ENCODE assay signal across 8 cellular contexts in the genomic region with DNA sequence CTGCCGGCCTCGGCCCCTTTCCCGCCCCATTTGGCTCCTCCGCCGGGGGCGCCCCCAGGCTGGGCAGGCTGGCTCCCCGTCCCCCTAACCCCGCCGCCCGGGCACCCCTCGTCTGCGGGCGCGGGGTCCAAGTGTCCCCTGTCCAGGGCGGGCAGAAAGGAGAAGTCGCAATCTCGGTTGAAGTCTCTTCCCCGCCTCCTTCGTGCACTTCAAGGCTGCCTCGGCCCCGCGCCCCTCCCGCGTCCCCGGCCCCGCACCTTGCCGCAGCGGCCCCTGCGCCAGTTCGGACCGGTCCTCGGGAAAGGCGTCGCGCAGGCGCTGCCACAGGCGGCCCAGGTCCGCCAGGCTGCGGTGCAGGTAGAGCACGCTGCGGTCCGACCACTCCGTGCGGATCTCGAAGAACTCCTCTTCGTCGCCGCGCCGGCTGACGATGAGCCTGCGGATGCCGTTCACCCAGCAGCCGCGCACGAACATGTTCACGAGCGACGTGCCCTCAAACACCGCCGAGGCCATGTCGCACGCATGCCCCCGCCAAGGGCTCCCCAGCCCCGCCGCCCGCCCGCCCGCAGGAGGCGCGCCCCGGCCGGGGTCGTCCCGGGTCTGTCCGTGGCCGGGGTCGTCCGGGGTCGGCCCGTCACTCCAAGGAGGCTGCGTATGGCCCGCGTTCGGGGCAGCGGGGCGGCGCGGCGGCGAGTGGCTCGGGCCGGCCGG. TPM values are rescaled to one million over a fixed set of nuclear protein-coding genes. Genes with fewer than 3 reads are reported as not detected.
DNase-seq lines count a peak whose midpoint lies in the region; ATAC-seq and TF ChIP-seq lines count a peak whose summit lies in the region.

A gene with protein sequence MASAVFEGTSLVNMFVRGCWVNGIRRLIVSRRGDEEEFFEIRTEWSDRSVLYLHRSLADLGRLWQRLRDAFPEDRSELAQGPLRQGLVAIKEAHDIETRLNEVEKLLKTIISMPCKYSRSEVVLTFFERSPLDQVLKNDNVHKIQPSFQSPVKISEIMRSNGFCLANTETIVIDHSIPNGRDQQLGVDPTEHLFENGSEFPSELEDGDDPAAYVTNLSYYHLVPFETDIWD (minus strand): TSS at position 695 of the 711 bp plus-strand sequence. CDS start 182 bp downstream, at position 513.

- H3K36me3 ChIP-seq in GM23338 (ENCODE audit: insufficient read depth) (no peaks in the 10 kb centered on the region), right lobe of liver (no peaks in the 10 kb centered on the region)

- peaks cover 30% of the 10 kb centered on the region for H3K4me1 Mint-ChIP-seq in GM23338
- H3K4me1 Mint-ChIP-seq in stimulated activated naive CD8-positive, alpha-beta T cell treated with anti-CD3 and anti-CD28 coated beads, Interleukin-15, Interleukin-2, amounts not matched to agents 100 ng/mL and 50 ng/mL, for 24 hours (ENCODE audit: low read depth), result peaks cover 8% of the 10 kb centered on the region

- H3K27ac ChIP-seq in GM23338 (ENCODE audit: low read depth), result no peak within 1 kb of the TSS
- H3K27ac ChIP-seq in right lobe of liver, result peak within 1 kb of the TSS; percentile 99 to 100 (median 99)

- H4K20me1 ChIP-seq in GM23338 (replicated peaks; ENCODE audit: insufficient read depth), result no peaks in the 10 kb centered on the region

- peak within 1 kb of the TSS; percentile 93 for H3K4me2 ChIP-seq in GM23338

- H3K9me3 ChIP-seq in right lobe of liver, result no peaks in the 10 kb centered on the region

- DNase-seq in Daoy (ENCODE audit: low read depth), result peak; percentile 50
- peak; percentile 61 for DNase-seq in GM23338 (ENCODE audit: low spot score)
- DNase-seq in RPMI8226, result peak; percentile 64
- DNase-seq in cerebellum (ENCODE audit: low spot score), result no peak
- DNase-seq in right lobe of liver, result peak in 1 of 3 donors; percentile 68
- no peak for DNase-seq in NAMALWA (ENCODE audit: low spot score)

- no peaks in the 10 kb centered on the region for H3K36me3 Mint-ChIP-seq in GM23338 (ENCODE audit: low read depth)
- no peaks in the 10 kb centered on the region for H3K36me3 Mint-ChIP-seq in stimulated activated naive CD8-positive, alpha-beta T cell treated with anti-CD3 and anti-CD28 coated beads, Interleukin-15, Interleukin-2, amounts not matched to agents 100 ng/mL and 50 ng/mL, for 24 hours (ENCODE audit: low read depth)

- WGBS in right lobe of liver (ENCODE audit: insufficient coverage, low coverage, low lambda C conversion rate, missing lambda C conversion rate), result no CpG with 5 or more reads among the region's 94 CpGs

- peaks cover 7% of the 10 kb centered on the region for H3F3A ChIP-seq in GM23338 (replicated peaks; ENCODE audit: low read depth)

- peaks cover 15% of the 10 kb centered on the region for H3K4me1 ChIP-seq in GM23338 (ENCODE audit: insufficient read depth)
- peaks cover 0 to 34% (median 10%) of the 10 kb centered on the region in 4 donors for H3K4me1 ChIP-seq in right lobe of liver

- H3K9me3 Mint-ChIP-seq in GM23338, result no peaks in the 10 kb centered on the region
- H3K9me3 Mint-ChIP-seq in stimulated activated naive CD8-positive, alpha-beta T cell treated with anti-CD3 and anti-CD28 coated beads, Interleukin-15, Interleukin-2, amounts not matched to agents 100 ng/mL and 50 ng/mL, for 24 hours, result no peaks in the 10 kb centered on the region

- H3K79me2 ChIP-seq in GM23338 (replicated peaks; ENCODE audit: insufficient read depth), result no peaks in the 10 kb centered on the region

- H3K4me3 Mint-ChIP-seq in GM23338, result peak within 1 kb of the TSS; percentile 71
- H3K4me3 Mint-ChIP-seq in stimulated activated naive CD8-positive, alpha-beta T cell treated with anti-CD3 and anti-CD28 coated beads, Interleukin-15, Interleukin-2, amounts not matched to agents 100 ng/mL and 50 ng/mL, for 24 hours, result peak within 1 kb of the TSS; percentile 53

- peaks cover 52% of the 10 kb centered on the region for H3K27me3 Mint-ChIP-seq in GM23338 (ENCODE audit: insufficient read depth, low read depth, poor library complexity)
- peaks cover 40% of the 10 kb centered on the region for H3K27me3 Mint-ChIP-seq in stimulated activated naive CD8-positive, alpha-beta T cell treated with anti-CD3 and anti-CD28 coated beads, Interleukin-15, Interleukin-2, amounts not matched to agents 100 ng/mL and 50 ng/mL, for 24 hours

- TF ChIP-seq POLR2A in right lobe of liver (IDR thresholded peaks at IDR 0.05), result no peak

- H3K27me3 ChIP-seq in GM23338 (ENCODE audit: insufficient read depth), result peaks cover 73% of the 10 kb centered on the region
- no peaks in the 10 kb centered on the region for H3K27me3 ChIP-seq in right lobe of liver

- H2AFZ ChIP-seq in GM23338, result peak within 1 kb of the TSS; percentile 96

- TF ChIP-seq CTCF in GM23338 (conservative IDR thresholded peaks at IDR 0.05; ENCODE audit: low read depth in 2 of 2) (no peak), right lobe of liver (IDR thresholded peaks at IDR 0.05) (no peak)

- H3K27ac Mint-ChIP-seq in GM23338, result no peak within 1 kb of the TSS
- no peak within 1 kb of the TSS for H3K27ac Mint-ChIP-seq in stimulated activated naive CD8-positive, alpha-beta T cell treated with anti-CD3 and anti-CD28 coated beads, Interleukin-15, Interleukin-2, amounts not matched to agents 100 ng/mL and 50 ng/mL, for 24 hours

- intact Hi-C loops in right lobe of liver (cut with DNase I), result no loop called here

- H3K9me2 ChIP-seq in GM23338 (ENCODE audit: insufficient read depth), result no peaks in the 10 kb centered on the region

- ATAC-seq in GM23338 (peak; percentile 18), right lobe of liver (peak in 1 of 4 donors; percentile 4), HG02763 (IDR thresholded peaks at IDR 0.05; ENCODE audit: unreplicated experiment) (no peak)

- H3K4me3 ChIP-seq in GM23338 (peak within 1 kb of the TSS; percentile 75), right lobe of liver (peak within 1 kb of the TSS; percentile 69 to 95 (median 92))

TF ChIP-seq in GM23338, 12 proteins besides CTCF, POLR2A, EP300 and RAD21:
- TF ChIP-seq POLR2AphosphoS5 (IDR thresholded peaks at IDR 0.05; ENCODE audit: low read depth) (no peak), EZH2phosphoT487 (IDR thresholded peaks at IDR 0.05; ENCODE audit: unreplicated experiment) (peak; percentile 67), JUNB (IDR thresholded peaks at IDR 0.05; ENCODE audit: unreplicated experiment) (no peak), EZH2 (IDR thresholded peaks at IDR 0.05; ENCODE audit: low read depth, unreplicated experiment) (peak; percentile 65)

RNA-seq across cellular contexts. Expression of the gene that starts here (rescaled TPM):
- total RNA-seq in Daoy (2014; rRNA removed; shearing (Covaris generic)), result 81.8 and 103 TPM in 2 replicates
- total RNA-seq in GM23338 (2014; rRNA removed; shearing (Covaris generic)), result 1.7 and 1.8 TPM in 2 replicates
- 0.78 and 1.2 TPM in 2 replicates for polyA plus RNA-seq in GM23338 (2016; fragmentation: Nextera tagmentation; extraction: Ambion mirVana)
- total RNA-seq in cerebellum, result 17.6 TPM
- total RNA-seq in right lobe of liver, result 100 to 1,000 TPM in 3 of 6 experiments, 10 to 100 TPM in 3; 50.5 to 250 (median 97.5) TPM

Comparison
In these comparisons a context has a peak if more than half of its experiments do, and no peak if none do; other contexts are left out.
1. DNase-seq: peak in Daoy (single experiment), GM23338 (single experiment) and RPMI8226 (single experiment); none in cerebellum (single experiment) and NAMALWA (single experiment).